27 cellular contexts compared by ENCODE assay signal in genomic region chr14:28673056-28673455, GRCh38.
"Had no signal": no experiment of that assay in that cellular context is flagged by ENCODE, and none has a peak within 500 bp of the region (broad histone marks: within the 10 kb centered on the region; RNA-seq: fewer than 3 reads in every experiment).

No MANE protein-coding gene starts in this region.

- H3K27ac Mint-ChIP-seq: activated B cell treated with CpG ODN at 0.5 μM for 24 hours; activated naive CD8-positive, alpha-beta T cell treated with anti-CD3 and anti-CD28 coated beads for 36 hours; activated T-helper 2 cell treated with anti-CD3 and anti-CD28 coated beads, Interferon-gamma antibody, Interleukin-2, Interleukin-4, amounts not matched to agents 10 μg/mL and 5 μg/mL and 100 μg/mL, durations not matched to agents 14 hours and 24 hours and 36 hours; brain; immature natural killer cell; natural killer cell; T-helper 17 cell had no signal

- H3K27me3 Mint-ChIP-seq: activated B cell treated with CpG ODN at 0.5 μM for 24 hours; activated naive CD8-positive, alpha-beta T cell treated with anti-CD3 and anti-CD28 coated beads for 36 hours; brain; central memory CD8-positive, alpha-beta T cell; T-helper 17 cell had no signal

- DNase-seq: activated B cell treated with CpG ODN at 0.5 μM for 24 hours; activated CD4-positive, alpha-beta T cell treated with anti-CD3 and anti-CD28 coated beads for 4 hours; activated CD4-positive, alpha-beta T cell treated with anti-CD3 and anti-CD28 coated beads, Interleukin-2, amount 50 U/mL, for 48 hours; activated CD8-positive, alpha-beta memory T cell treated with anti-CD3 and anti-CD28 coated beads, Interleukin-2, amount 50 U/mL, for 48 hours; activated naive CD4-positive, alpha-beta T cell; activated naive CD8-positive, alpha-beta T cell treated with anti-CD3 and anti-CD28 coated beads for 36 hours; activated T-cell treated with anti-CD3 and anti-CD28 coated beads, Interleukin-2, amount 50 U/mL, for 4 hours; amniotic stem cell; colonic mucosa; dorsolateral prefrontal cortex; glutamatergic neuron; immature natural killer cell; left ventricle myocardium superior; midbrain; natural killer cell; psoas muscle; stimulated activated CD4-positive, alpha-beta T cell treated with anti-CD3 and anti-CD28 coated beads, Interleukin-4, amount 100 ng/mL, for 24 hours; stimulated activated naive CD4-positive, alpha-beta T cell treated with Interleukin-2 at 50 U/mL for 16 hours; SW 1271; T-helper 17 cell; upper lobe of right lung had no signal

- H3K4me3 ChIP-seq: colonic mucosa, dorsolateral prefrontal cortex, hepatocyte, psoas muscle, right atrium auricular region, upper lobe of right lung had no signal

- H3K4me1 Mint-ChIP-seq: activated B cell treated with CpG ODN at 0.5 μM for 24 hours; activated naive CD8-positive, alpha-beta T cell treated with anti-CD3 and anti-CD28 coated beads for 36 hours; brain; central memory CD8-positive, alpha-beta T cell; immature natural killer cell; natural killer cell; T-helper 17 cell had no signal

- ATAC-seq: activated T-cell treated with anti-CD3 and anti-CD28 coated beads, Interleukin-2, amount 50 U/mL, for 4 hours; left ventricle myocardium superior; natural killer cell; psoas muscle; T-helper 17 cell; upper lobe of right lung had no signal

- H3K27ac ChIP-seq: colonic mucosa, dorsolateral prefrontal cortex, epithelial cell of prostate, hepatocyte, psoas muscle, right atrium auricular region, upper lobe of right lung had no signal

- H3K4me1 ChIP-seq: colonic mucosa, psoas muscle, right atrium auricular region, upper lobe of right lung had no signal

- H3K9me3 Mint-ChIP-seq: activated B cell treated with CpG ODN at 0.5 μM for 24 hours, brain had no signal

- H3K4me3 Mint-ChIP-seq: activated B cell treated with CpG ODN at 0.5 μM for 24 hours; activated naive CD8-positive, alpha-beta T cell treated with anti-CD3 and anti-CD28 coated beads for 36 hours; activated T-cell treated with anti-CD3 and anti-CD28 coated beads, Interleukin-2, amount 50 U/mL, for 4 hours; brain; central memory CD8-positive, alpha-beta T cell; immature natural killer cell; natural killer cell; T-helper 17 cell had no signal

- H3K9me3 ChIP-seq: colonic mucosa, psoas muscle, right atrium auricular region, upper lobe of right lung had no signal

- H3K36me3 ChIP-seq: colonic mucosa, right atrium auricular region, upper lobe of right lung had no signal

- H3K36me3 Mint-ChIP-seq: activated naive CD8-positive, alpha-beta T cell treated with anti-CD3 and anti-CD28 coated beads for 36 hours; brain; immature natural killer cell; natural killer cell had no signal

- H3K27me3 ChIP-seq: colonic mucosa, dorsolateral prefrontal cortex, hepatocyte, right atrium auricular region, upper lobe of right lung had no signal
